28 cellular contexts compared by ENCODE assay signal in the genomic region with DNA sequence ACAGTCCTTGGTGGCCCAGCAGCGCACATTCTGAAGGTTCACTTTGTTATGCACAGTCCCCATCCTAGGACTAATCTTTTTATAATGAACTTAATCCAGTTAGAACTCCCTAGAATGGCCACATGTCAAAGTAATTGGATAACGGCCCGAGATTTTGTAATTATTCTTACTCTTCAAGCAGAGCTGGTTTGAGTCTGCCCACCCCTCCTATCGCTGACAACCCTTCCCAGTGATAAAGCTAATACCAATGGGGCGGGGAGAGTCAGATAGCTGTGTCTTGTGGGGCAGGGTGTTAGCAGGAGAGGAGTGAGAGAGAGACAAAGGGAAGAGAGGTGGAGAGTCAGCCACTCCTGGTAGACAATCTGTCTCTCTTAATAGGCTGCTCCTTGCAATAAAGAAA.
DNase-seq lines count a peak whose midpoint lies in the region; FAIRE-seq and TF ChIP-seq lines count a peak whose summit lies in the region.
"Had no signal": no experiment of that assay in that cellular context is flagged by ENCODE, and none has a peak within 500 bp of the region (broad histone marks: within the 10 kb centered on the region; RNA-seq: fewer than 3 reads in every experiment).

No MANE protein-coding gene starts in this region.

- H3K79me1 ChIP-seq in mesendoderm (ENCODE audit: low read length) = no peaks in the 10 kb centered on the region

- TF ChIP-seq CTCF in A673 (conservative IDR thresholded peaks at IDR 0.05; ENCODE audit: low read depth, low read length) (no peak), WERI-Rb-1 (IDR thresholded peaks at IDR 0.05; ENCODE audit: low read depth, low read length) (no peak), suprapubic skin (IDR thresholded peaks at IDR 0.05) (no peak)

- no peak for TF ChIP-seq POLR2A in suprapubic skin (IDR thresholded peaks at IDR 0.05)

- H2AK5ac ChIP-seq in mesendoderm (ENCODE audit: low read length) = no peak overlapping the region

- no peak for TF ChIP-seq EP300 in suprapubic skin (IDR thresholded peaks at IDR 0.05)

- H3K9ac ChIP-seq in mesendoderm (ENCODE audit: low read length) = no peak overlapping the region

- no peak overlapping the region for H3K4ac ChIP-seq in mesendoderm (ENCODE audit: low read depth, low read length)

- H3K36me3 ChIP-seq in A673 (ENCODE audit: insufficient read depth, low read length, poor library complexity, severe bottlenecking) (no peaks in the 10 kb centered on the region), WERI-Rb-1 (no peaks in the 10 kb centered on the region), mesendoderm (ENCODE audit: control insufficient read depth, insufficient read depth, low read length) (no peaks in the 10 kb centered on the region), suprapubic skin (no peaks in the 10 kb centered on the region)
- H3K36me3 ChIP-seq: sigmoid colon, tibial artery had no signal

- no peak overlapping the region for H4K8ac ChIP-seq in mesendoderm (ENCODE audit: low read depth, low read length)

- no TSS peak for BruUV-seq in A673 (replicated peaks; lab: Mats Ljungman, UMichigan)

- H3K79me2 ChIP-seq in mesendoderm (ENCODE audit: control insufficient read depth, insufficient read depth, low read length) = no peaks in the 10 kb centered on the region

- intact Hi-C loops in A673 (cut with micrococcal nuclease; ENCODE audit: unreplicated experiment) = no loop called here

- POLR2A ChIA-PET in A673 (lab: Charles Lee; ENCODE audit: low non-redundant PET) = no interaction called here

- H3K23ac ChIP-seq in mesendoderm (ENCODE audit: low read length) = no peak overlapping the region

- no CpG with 5 or more reads among the region's 5 CpGs for WGBS in mesendoderm (ENCODE audit: extremely low coverage, insufficient coverage, low lambda C conversion rate)
- 71% methylated on average over 5 of the region's 5 CpGs for WGBS in suprapubic skin

- H3K27me3 ChIP-seq in A673 (replicated peaks; ENCODE audit: insufficient read depth, low read depth, low read length, poor library complexity) (peaks cover 45% of the 10 kb centered on the region), WERI-Rb-1 (ENCODE audit: insufficient read depth, low read depth, severe bottlenecking) (peaks cover 74% of the 10 kb centered on the region), mesendoderm (ENCODE audit: insufficient read depth, low read length, poor library complexity) (no peaks in the 10 kb centered on the region), suprapubic skin (no peaks in the 10 kb centered on the region)
- H3K27me3 ChIP-seq: sigmoid colon, tibial artery had no signal

- H2BK5ac ChIP-seq in mesendoderm (ENCODE audit: low read length) = no peak overlapping the region

- FAIRE-seq in GM19239 (lab: Jason Lieb, UNC) = no peak
- FAIRE-seq: A549, endometrium, frontal cortex, H54 had no signal

- no peak overlapping the region for H2BK120ac ChIP-seq in mesendoderm (ENCODE audit: low read depth, low read length)

- H2BK15ac ChIP-seq in mesendoderm (replicated peaks; ENCODE audit: low read depth) = no peak overlapping the region

- no peak overlapping the region for H3K4me2 ChIP-seq in mesendoderm (ENCODE audit: low read length)
- H3K4me2 ChIP-seq: A549 had no signal

- CTCF ChIA-PET in A673 (lab: Charles Lee) = interaction anchor here (0.6 kb wide), 1 partner anchor 1251 kb away, joined by 3 read pairs; no protein-coding TSS in a partner anchor

- H4K5ac ChIP-seq in mesendoderm (ENCODE audit: low read length) = no peak overlapping the region

- DNase-seq in A673 (ENCODE audit: low spot score) = peak; percentile 56
- peak; percentile 46 for DNase-seq in NCI-H2227 (lab: John Stamatoyannopoulos, UW; ENCODE audit: unreplicated experiment)
- peak; percentile 38 for DNase-seq in WERI-Rb-1
- peak; percentile 92 for DNase-seq in mesendoderm
- no peak for DNase-seq in suprapubic skin (ENCODE audit: low spot score in 2 of 2)
- DNase-seq in GM19239 (ENCODE audit: insufficient read length, low spot score) = no peak
- no peak for DNase-seq in HUDEP-2 (lab: John Stamatoyannopoulos, UW; ENCODE audit: unreplicated experiment in 76 of 76)
- no peak for DNase-seq in activated CD4-positive, alpha-beta T cell treated with anti-CD3 and anti-CD28 coated beads, Interleukin-2, amount 50 U/mL, for 48 hours
- DNase-seq: activated CD4-positive, alpha-beta memory T cell treated with anti-CD3 and anti-CD28 coated beads for 36 hours; activated CD4-positive, CD25-positive, alpha-beta regulatory T cell treated with anti-CD3 and anti-CD28 coated beads, Interleukin-2, amount 50 U/mL, for 72 hours; activated naive CD4-positive, alpha-beta T cell; activated naive CD8-positive, alpha-beta T cell treated with anti-CD3 and anti-CD28 coated beads, Interleukin-2, amount 50 U/mL, for 24 hours; activated T-cell treated with anti-CD3 and anti-CD28 coated beads, Interleukin-2, amount 50 U/mL, for 72 hours; AML-193; CD4-positive, alpha-beta T cell; dermis blood vessel endothelial cell; KBM-7; MM.1S; NCI-H1105 treated with DMSO at 0.1 percent for 48 hours; NCI-H1930; NCI-H345; sigmoid colon; stimulated activated CD4-positive, alpha-beta T cell treated with anti-CD3 and anti-CD28 coated beads, Interleukin-4, amount 100 ng/mL, for 1 hour; tibial artery had no signal

- no peaks in the 10 kb centered on the region for H3K9me3 ChIP-seq in A673 (ENCODE audit: low read depth, low read length, poor library complexity, severe bottlenecking)
- no peaks in the 10 kb centered on the region for H3K9me3 ChIP-seq in WERI-Rb-1 (ENCODE audit: severe bottlenecking)
- no peaks in the 10 kb centered on the region for H3K9me3 ChIP-seq in suprapubic skin
- H3K9me3 ChIP-seq: A549, sigmoid colon, tibial artery had no signal

- H3K27ac ChIP-seq in A673 (ENCODE audit: low read depth, low read length, poor library complexity, severe bottlenecking) (no peak overlapping the region), WERI-Rb-1 (no peak overlapping the region), mesendoderm (ENCODE audit: low read depth, low read length) (no peak overlapping the region), suprapubic skin (no peak overlapping the region)
- H3K27ac ChIP-seq: A549, sigmoid colon, tibial artery had no signal

- H3K4me3 ChIP-seq in A673 (ENCODE audit: low read depth, low read length, poor library complexity, severe bottlenecking) = no peak overlapping the region
- no peak overlapping the region for H3K4me3 ChIP-seq in WERI-Rb-1 (ENCODE audit: low read depth, low read length)
- H3K4me3 ChIP-seq in mesendoderm (ENCODE audit: low read length) = no peak overlapping the region
- H3K4me3 ChIP-seq in suprapubic skin = no peak overlapping the region
- H3K4me3 ChIP-seq: A549, sigmoid colon, tibial artery had no signal

- H3K56ac ChIP-seq in mesendoderm (ENCODE audit: low read length) = peak overlapping the region; percentile 47

- no peak overlapping the region for H3K18ac ChIP-seq in mesendoderm (ENCODE audit: low read length)

- H3K4me1 ChIP-seq in A673 (ENCODE audit: insufficient read depth, low read length, poor library complexity, severe bottlenecking) (no peaks in the 10 kb centered on the region), mesendoderm (ENCODE audit: control insufficient read depth, low read depth, low read length) (peaks cover 6% of the 10 kb centered on the region), suprapubic skin (no peaks in the 10 kb centered on the region)

Comparison
In these comparisons a context has a peak if more than half of its experiments do, and no peak if none do; other contexts are left out.
1. DNase-seq: peak in A673 (single experiment), NCI-H2227 (single experiment), WERI-Rb-1 (single experiment) and mesendoderm (single experiment); none in suprapubic skin (0 of 2), GM19239 (single experiment), HUDEP-2 (0 of 76) and activated CD4-positive, alpha-beta T cell treated with anti-CD3 and anti-CD28 coated beads, Interleukin-2, amount 50 U/mL, for 48 hours (0 of 2).